Comparison of ENCODE assay signal across 14 cellular contexts in the genomic region with DNA sequence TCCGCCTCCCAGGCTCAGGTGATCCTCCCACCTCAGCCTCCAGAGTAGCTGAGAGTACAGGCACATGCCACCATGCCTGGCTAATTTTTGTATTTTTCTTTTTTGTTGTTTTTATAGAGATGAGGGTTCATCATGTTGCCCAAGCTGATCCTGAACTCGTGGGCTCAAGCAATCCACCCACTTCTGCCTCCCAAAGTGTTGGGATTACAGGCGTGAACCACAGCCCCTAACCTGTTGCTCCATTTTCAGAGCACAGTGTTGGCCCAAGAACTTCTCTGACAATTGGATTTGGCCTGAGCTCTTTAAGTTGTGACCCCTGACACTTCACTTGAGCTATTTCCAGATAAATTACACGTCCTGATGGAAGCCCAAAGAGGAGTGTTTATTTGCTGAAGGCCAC.
DNase-seq lines count a peak whose midpoint lies in the region; ATAC-seq, FAIRE-seq and TF ChIP-seq lines count a peak whose summit lies in the region.
"Had no signal": no experiment of that assay in that cellular context is flagged by ENCODE, and none has a peak within 500 bp of the region (broad histone marks: within the 10 kb centered on the region; RNA-seq: fewer than 3 reads in every experiment).

No MANE protein-coding gene starts in this region.

- CTCF ChIA-PET in GM12878 (lab: Yijun Ruan, JAX), result interaction anchor here (0.6 to 8.5 kb wide), 36 partner anchors 9 to 1213 kb away, joined by 3 to 122 read pairs (median 4); no protein-coding TSS in a partner anchor

- no TSS peak for BruUV-seq in GM12878 (replicated peaks; lab: Mats Ljungman, UMichigan)

- no peak overlapping the region for H3K27ac ChIP-seq in BLaER1 treated with 17β-estradiol and CSF1 and Interleukin-3, amounts not matched to agents 10 nM and 100 nM
- H3K27ac ChIP-seq in HUES6 (ENCODE audit: low read depth, low read length) (peak overlapping the region; percentile 75; the same call in 1 of the 2 replicates), GM12878 (ENCODE audit: control insufficient read depth, insufficient read depth) (no peak overlapping the region)
- H3K27ac ChIP-seq: C4-2B had no signal

- no peak for TF ChIP-seq POLR2A in GM12878 (IDR thresholded peaks at IDR 0.05; ENCODE audit: low read depth, low read length)

- no peak overlapping the region for H2AFZ ChIP-seq in GM12878 (ENCODE audit: control insufficient read depth, low read depth, low read length)

- SMC1A ChIA-PET in GM12878 (lab: Charles Lee; ENCODE audit: uncharacterized antibody, unreplicated experiment), result interaction anchor here (0.7 to 3.9 kb wide), 16 partner anchors 11 to 975 kb away, joined by 3 to 36 read pairs (median 4); no protein-coding TSS in a partner anchor

- FAIRE-seq in GM12878 (lab: Jason Lieb, UNC), result no peak
- FAIRE-seq: A204.1, G401.6 had no signal

- H3K27ac Mint-ChIP-seq in nephron progenitor cell (peak overlapping the region; percentile 16), HFFc6 (no peak overlapping the region)
- H3K27ac Mint-ChIP-seq in activated T-helper 17 cell treated with anti-CD3 and anti-CD28 coated beads, Interleukin-2, amount 50 U/mL, for 72 hours, result no peak overlapping the region
- H3K27ac Mint-ChIP-seq: CD8-positive, alpha-beta T cell had no signal

- H3K4me1 Mint-ChIP-seq in nephron progenitor cell, result peaks cover 54% of the 10 kb centered on the region
- peaks cover 11% of the 10 kb centered on the region; the same call in 1 of the 2 replicates for H3K4me1 Mint-ChIP-seq in HFFc6 (ENCODE audit: low read depth)
- H3K4me1 Mint-ChIP-seq in activated T-helper 17 cell treated with anti-CD3 and anti-CD28 coated beads, Interleukin-2, amount 50 U/mL, for 72 hours, result peaks cover 7% of the 10 kb centered on the region

- H3K4me1 ChIP-seq in BLaER1 treated with 17β-estradiol and CSF1 and Interleukin-3, amounts not matched to agents 10 nM and 100 nM, result peaks cover 26 to 50% (median 43%) of the 10 kb centered on the region in 10 experiments
- H3K4me1 ChIP-seq in HUES6 (ENCODE audit: control insufficient read depth, insufficient read depth, low read length) (peaks cover 53% of the 10 kb centered on the region), GM12878 (ENCODE audit: control insufficient read depth, insufficient read depth, low read length) (peaks cover 19% of the 10 kb centered on the region)

- TF ChIP-seq EP300 in GM12878 (IDR thresholded peaks at IDR 0.05; ENCODE audit: borderline replicate concordance in 1 of 2, control insufficient read depth in 1 of 2, low read depth in 2 of 2, low read length in 2 of 2), result no peak

- H3K27me3 ChIP-seq in BLaER1 treated with 17β-estradiol and CSF1 and Interleukin-3, amounts not matched to agents 10 nM and 100 nM, result no peaks in the 10 kb centered on the region
- H3K27me3 ChIP-seq in HUES6 (ENCODE audit: control insufficient read depth, insufficient read depth, low read length), result no peaks in the 10 kb centered on the region
- no peaks in the 10 kb centered on the region for H3K27me3 ChIP-seq in GM12878 (replicated peaks in 1 of 2; ENCODE audit: control insufficient read depth in 2 of 2, insufficient read depth in 2 of 2, low read length in 1 of 2)
- H3K27me3 ChIP-seq: MG63 had no signal

- no peak; the same call in 1 of the 3 replicates for ATAC-seq in GM12878
- ATAC-seq in activated T-helper 17 cell treated with anti-CD3 and anti-CD28 coated beads, Interleukin-2, amount 50 U/mL, for 72 hours (replicated peaks), result no peak

- H3K4me2 ChIP-seq in BLaER1 treated with 17β-estradiol and CSF1 and Interleukin-3, amounts not matched to agents 10 nM and 100 nM, result peak overlapping the region; percentile 30 to 66 (median 46); a peak in 17 of 22 replicates
- peak overlapping the region; percentile 56 for H3K4me2 ChIP-seq in GM12878 (ENCODE audit: control insufficient read depth, insufficient read depth)
- H3K4me2 ChIP-seq: SK-N-SH had no signal

- WGBS in GM12878 (ENCODE audit: insufficient coverage, insufficient replicate concordance, low lambda C conversion rate, missing lambda C conversion rate), result 47% methylated on average over 4 of the region's 4 CpGs

- no peak for TF ChIP-seq RAD21 in GM12878 (IDR thresholded peaks at IDR 0.05; ENCODE audit: insufficient read depth, low read depth, low read length)

- in situ Hi-C loops in GM12878 (cut with MboI), result loop anchor here (10.0 kb wide), 1 partner anchor 1209 kb away; no protein-coding TSS in a partner anchor

- H3K36me3 ChIP-seq in BLaER1 treated with 17β-estradiol and CSF1 and Interleukin-3, amounts not matched to agents 10 nM and 100 nM, result no peaks in the 10 kb centered on the region
- H3K36me3 ChIP-seq in HUES6 (ENCODE audit: control insufficient read depth, insufficient read depth, low read length) (no peaks in the 10 kb centered on the region), GM12878 (ENCODE audit: control insufficient read depth in 2 of 2, insufficient read depth in 2 of 2, low read length in 1 of 2) (no peaks in the 10 kb centered on the region)
- H3K36me3 ChIP-seq: MG63 had no signal

- H3K36me3 Mint-ChIP-seq in nephron progenitor cell (ENCODE audit: low read depth) (no peaks in the 10 kb centered on the region), HFFc6 (ENCODE audit: low read depth) (no peaks in the 10 kb centered on the region)
- H3K36me3 Mint-ChIP-seq in activated T-helper 17 cell treated with anti-CD3 and anti-CD28 coated beads, Interleukin-2, amount 50 U/mL, for 72 hours (ENCODE audit: low read depth), result no peaks in the 10 kb centered on the region
- H3K36me3 Mint-ChIP-seq: CD8-positive, alpha-beta T cell had no signal

- no peaks in the 10 kb centered on the region for H4K20me1 ChIP-seq in BLaER1 treated with 17β-estradiol and CSF1 and Interleukin-3, amounts not matched to agents 10 nM and 100 nM
- no peaks in the 10 kb centered on the region for H4K20me1 ChIP-seq in GM12878 (ENCODE audit: control insufficient read depth, insufficient read depth)

- H3K4me3 ChIP-seq in BLaER1 treated with 17β-estradiol and CSF1 and Interleukin-3, amounts not matched to agents 10 nM and 100 nM, result no peak overlapping the region
- H3K4me3 ChIP-seq in HUES6 (ENCODE audit: low read depth, low read length) (no peak overlapping the region), GM12878 (no peak overlapping the region)
- H3K4me3 ChIP-seq: MG63 had no signal

- peaks cover 3% of the 10 kb centered on the region for H3K9me3 Mint-ChIP-seq in nephron progenitor cell
- H3K9me3 Mint-ChIP-seq in HFFc6, result no peaks in the 10 kb centered on the region
- no peaks in the 10 kb centered on the region for H3K9me3 Mint-ChIP-seq in activated T-helper 17 cell treated with anti-CD3 and anti-CD28 coated beads, Interleukin-2, amount 50 U/mL, for 72 hours
- H3K9me3 Mint-ChIP-seq: CD8-positive, alpha-beta T cell had no signal

- H3K9me3 ChIP-seq in BLaER1 treated with 17β-estradiol and CSF1 and Interleukin-3, amounts not matched to agents 10 nM and 100 nM (replicated peaks in 1 of 11), result no peaks in the 10 kb centered on the region
- H3K9me3 ChIP-seq in HUES6 (ENCODE audit: control insufficient read depth, insufficient read depth, low read depth, low read length) (peaks cover under 1% of the 10 kb centered on the region; the same call in 1 of the 2 replicates), GM12878 (replicated peaks; ENCODE audit: control insufficient read depth, insufficient read depth, low read length) (no peaks in the 10 kb centered on the region)
- H3K9me3 ChIP-seq: Caco-2, MG63, SK-N-SH had no signal

- TF ChIP-seq CTCF in GM12878 (IDR thresholded peaks at IDR 0.05 in 2 of 3, conservative IDR thresholded peaks at IDR 0.05 in 1 of 3; ENCODE audit: control insufficient read depth in 2 of 3, extremely low read depth in 1 of 3, insufficient read depth in 1 of 3, low read depth in 3 of 3, low read length in 3 of 3) (no peak), nephron progenitor cell (IDR thresholded peaks at IDR 0.05) (no peak), HFFc6 (IDR thresholded peaks at IDR 0.05) (no peak)

- POLR2A ChIA-PET in GM12878 (lab: Charles Lee), result no interaction called here

- no peak overlapping the region for H3K4me3 Mint-ChIP-seq in nephron progenitor cell
- H3K4me3 Mint-ChIP-seq in HFFc6, result no peak overlapping the region
- no peak overlapping the region for H3K4me3 Mint-ChIP-seq in activated T-helper 17 cell treated with anti-CD3 and anti-CD28 coated beads, Interleukin-2, amount 50 U/mL, for 72 hours
- H3K4me3 Mint-ChIP-seq: CD8-positive, alpha-beta T cell had no signal

- DNase-seq in GM12878 (ENCODE audit: low read depth, low spot score), result no peak
- DNase-seq in nephron progenitor cell, result no peak
- no peak for DNase-seq in HFFc6
- DNase-seq in NOMO-1 (lab: John Stamatoyannopoulos, UW; ENCODE audit: unreplicated experiment in 2 of 2), result no peak

- H3K79me2 ChIP-seq in GM12878 (ENCODE audit: control insufficient read depth, insufficient read depth, low read length), result no peaks in the 10 kb centered on the region

- intact Hi-C loops in GM12878 (cut with micrococcal nuclease; ENCODE audit: unreplicated experiment), result loop anchor here (5.0 to 10.0 kb wide), 5 partner anchors 51 to 799 kb away; a partner anchor contains a TSS

- no peak overlapping the region for H3K9ac ChIP-seq in BLaER1 treated with 17β-estradiol and CSF1 and Interleukin-3, amounts not matched to agents 10 nM and 100 nM
- H3K9ac ChIP-seq in HUES6 (ENCODE audit: low read length) (peak overlapping the region; percentile 62), GM12878 (ENCODE audit: control insufficient read depth, insufficient read depth, low read length) (no peak overlapping the region)
- H3K9ac ChIP-seq: SK-N-SH had no signal

- H3K27me3 Mint-ChIP-seq in nephron progenitor cell (ENCODE audit: low read depth, poor library complexity), result peaks cover 21% of the 10 kb centered on the region
- peaks cover 27% of the 10 kb centered on the region for H3K27me3 Mint-ChIP-seq in HFFc6 (ENCODE audit: insufficient read depth)
- H3K27me3 Mint-ChIP-seq in activated T-helper 17 cell treated with anti-CD3 and anti-CD28 coated beads, Interleukin-2, amount 50 U/mL, for 72 hours, result peaks cover 10% of the 10 kb centered on the region

- RAD21 ChIA-PET in GM12878 (lab: Charles Lee; ENCODE audit: unreplicated experiment), result interaction anchor here (0.7 to 4.1 kb wide), 20 partner anchors 8 to 1210 kb away, joined by 3 to 20 read pairs (median 4); no protein-coding TSS in a partner anchor

TF ChIP-seq in GM12878, 131 proteins besides CTCF, POLR2A, EP300 and RAD21 (continues in another document):
- TF ChIP-seq SMAD5 (IDR thresholded peaks at IDR 0.05; ENCODE audit: low read depth), result no peak
- TF ChIP-seq IKZF2 (IDR thresholded peaks at IDR 0.05), result no peak
- TF ChIP-seq WRNIP1 (IDR thresholded peaks at IDR 0.05; ENCODE audit: borderline replicate concordance, low read depth, low read length), result no peak
- TF ChIP-seq TBL1XR1 (IDR thresholded peaks at IDR 0.05; ENCODE audit: low read depth, low read length), result no peak
